1 cellular context compared by ENCODE assay signal in genomic region chrX:21738950-21739287, GRCh38.
TF ChIP-seq lines count a peak whose summit lies in the region.

No MANE protein-coding gene starts in this region.

TF ChIP-seq in GM23338, 12 proteins besides CTCF, POLR2A, EP300 and RAD21 (continued from another document):
- TF ChIP-seq, protein P1, sequence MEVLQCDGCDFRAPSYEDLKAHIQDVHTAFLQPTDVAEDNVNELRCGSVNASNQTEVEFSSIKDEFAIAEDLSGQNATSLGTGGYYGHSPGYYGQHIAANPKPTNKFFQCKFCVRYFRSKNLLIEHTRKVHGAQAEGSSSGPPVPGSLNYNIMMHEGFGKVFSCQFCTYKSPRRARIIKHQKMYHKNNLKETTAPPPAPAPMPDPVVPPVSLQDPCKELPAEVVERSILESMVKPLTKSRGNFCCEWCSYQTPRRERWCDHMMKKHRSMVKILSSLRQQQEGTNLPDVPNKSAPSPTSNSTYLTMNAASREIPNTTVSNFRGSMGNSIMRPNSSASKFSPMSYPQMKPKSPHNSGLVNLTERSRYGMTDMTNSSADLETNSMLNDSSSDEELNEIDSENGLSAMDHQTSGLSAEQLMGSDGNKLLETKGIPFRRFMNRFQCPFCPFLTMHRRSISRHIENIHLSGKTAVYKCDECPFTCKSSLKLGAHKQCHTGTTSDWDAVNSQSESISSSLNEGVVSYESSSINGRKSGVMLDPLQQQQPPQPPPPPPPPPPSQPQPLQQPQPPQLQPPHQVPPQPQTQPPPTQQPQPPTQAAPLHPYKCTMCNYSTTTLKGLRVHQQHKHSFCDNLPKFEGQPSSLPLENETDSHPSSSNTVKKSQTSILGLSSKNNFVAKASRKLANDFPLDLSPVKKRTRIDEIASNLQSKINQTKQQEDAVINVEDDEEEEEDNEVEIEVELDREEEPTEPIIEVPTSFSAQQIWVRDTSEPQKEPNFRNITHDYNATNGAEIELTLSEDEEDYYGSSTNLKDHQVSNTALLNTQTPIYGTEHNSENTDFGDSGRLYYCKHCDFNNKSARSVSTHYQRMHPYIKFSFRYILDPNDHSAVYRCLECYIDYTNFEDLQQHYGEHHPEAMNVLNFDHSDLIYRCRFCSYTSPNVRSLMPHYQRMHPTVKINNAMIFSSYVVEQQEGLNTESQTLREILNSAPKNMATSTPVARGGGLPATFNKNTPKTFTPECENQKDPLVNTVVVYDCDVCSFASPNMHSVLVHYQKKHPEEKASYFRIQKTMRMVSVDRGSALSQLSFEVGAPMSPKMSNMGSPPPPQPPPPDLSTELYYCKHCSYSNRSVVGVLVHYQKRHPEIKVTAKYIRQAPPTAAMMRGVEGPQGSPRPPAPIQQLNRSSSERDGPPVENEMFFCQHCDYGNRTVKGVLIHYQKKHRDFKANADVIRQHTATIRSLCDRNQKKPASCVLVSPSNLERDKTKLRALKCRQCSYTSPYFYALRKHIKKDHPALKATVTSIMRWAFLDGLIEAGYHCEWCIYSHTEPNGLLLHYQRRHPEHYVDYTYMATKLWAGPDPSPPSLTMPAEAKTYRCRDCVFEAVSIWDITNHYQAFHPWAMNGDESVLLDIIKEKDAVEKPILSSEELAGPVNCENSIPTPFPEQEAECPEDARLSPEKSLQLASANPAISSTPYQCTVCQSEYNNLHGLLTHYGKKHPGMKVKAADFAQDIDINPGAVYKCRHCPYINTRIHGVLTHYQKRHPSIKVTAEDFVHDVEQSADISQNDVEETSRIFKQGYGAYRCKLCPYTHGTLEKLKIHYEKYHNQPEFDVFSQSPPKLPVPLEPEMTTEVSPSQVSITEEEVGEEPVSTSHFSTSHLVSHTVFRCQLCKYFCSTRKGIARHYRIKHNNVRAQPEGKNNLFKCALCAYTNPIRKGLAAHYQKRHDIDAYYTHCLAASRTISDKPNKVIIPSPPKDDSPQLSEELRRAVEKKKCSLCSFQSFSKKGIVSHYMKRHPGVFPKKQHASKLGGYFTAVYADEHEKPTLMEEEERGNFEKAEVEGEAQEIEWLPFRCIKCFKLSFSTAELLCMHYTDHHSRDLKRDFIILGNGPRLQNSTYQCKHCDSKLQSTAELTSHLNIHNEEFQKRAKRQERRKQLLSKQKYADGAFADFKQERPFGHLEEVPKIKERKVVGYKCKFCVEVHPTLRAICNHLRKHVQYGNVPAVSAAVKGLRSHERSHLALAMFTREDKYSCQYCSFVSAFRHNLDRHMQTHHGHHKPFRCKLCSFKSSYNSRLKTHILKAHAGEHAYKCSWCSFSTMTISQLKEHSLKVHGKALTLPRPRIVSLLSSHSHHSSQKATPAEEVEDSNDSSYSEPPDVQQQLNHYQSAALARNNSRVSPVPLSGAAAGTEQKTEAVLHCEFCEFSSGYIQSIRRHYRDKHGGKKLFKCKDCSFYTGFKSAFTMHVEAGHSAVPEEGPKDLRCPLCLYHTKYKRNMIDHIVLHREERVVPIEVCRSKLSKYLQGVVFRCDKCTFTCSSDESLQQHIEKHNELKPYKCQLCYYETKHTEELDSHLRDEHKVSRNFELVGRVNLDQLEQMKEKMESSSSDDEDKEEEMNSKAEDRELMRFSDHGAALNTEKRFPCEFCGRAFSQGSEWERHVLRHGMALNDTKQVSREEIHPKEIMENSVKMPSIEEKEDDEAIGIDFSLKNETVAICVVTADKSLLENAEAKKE (CRISPR knock-in tag; IDR thresholded peaks at IDR 0.05) = no peak
- no peak for TF ChIP-seq ZNF114 (CRISPR knock-in tag; IDR thresholded peaks at IDR 0.05)
- TF ChIP-seq EZH2phosphoT487 (IDR thresholded peaks at IDR 0.05; ENCODE audit: unreplicated experiment) = no peak
- no peak for TF ChIP-seq POLR2AphosphoS5 (IDR thresholded peaks at IDR 0.05; ENCODE audit: low read depth)
- TF ChIP-seq, protein P2, sequence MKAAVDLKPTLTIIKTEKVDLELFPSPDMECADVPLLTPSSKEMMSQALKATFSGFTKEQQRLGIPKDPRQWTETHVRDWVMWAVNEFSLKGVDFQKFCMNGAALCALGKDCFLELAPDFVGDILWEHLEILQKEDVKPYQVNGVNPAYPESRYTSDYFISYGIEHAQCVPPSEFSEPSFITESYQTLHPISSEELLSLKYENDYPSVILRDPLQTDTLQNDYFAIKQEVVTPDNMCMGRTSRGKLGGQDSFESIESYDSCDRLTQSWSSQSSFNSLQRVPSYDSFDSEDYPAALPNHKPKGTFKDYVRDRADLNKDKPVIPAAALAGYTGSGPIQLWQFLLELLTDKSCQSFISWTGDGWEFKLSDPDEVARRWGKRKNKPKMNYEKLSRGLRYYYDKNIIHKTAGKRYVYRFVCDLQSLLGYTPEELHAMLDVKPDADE (IDR thresholded peaks at IDR 0.05) = no peak
- no peak for TF ChIP-seq EZH2 (IDR thresholded peaks at IDR 0.05; ENCODE audit: low read depth, unreplicated experiment)
